In genomic region chr2:179440642-179441251, GRCh38 we compare ENCODE assay signal across 9 cellular contexts.
DNase-seq lines count a peak whose midpoint lies in the region; ATAC-seq and TF ChIP-seq lines count a peak whose summit lies in the region.
"Had no signal": no experiment of that assay in that cellular context is flagged by ENCODE, and none has a peak within 500 bp of the region (broad histone marks: within the 10 kb centered on the region; RNA-seq: fewer than 3 reads in every experiment).

No MANE protein-coding gene starts in this region.

- H3K27me3 Mint-ChIP-seq in activated T-helper 17 cell treated with anti-CD3 and anti-CD28 coated beads, Interleukin-2, amount 50 U/mL, for 72 hours: peaks cover 7% of the 10 kb centered on the region

- no peaks in the 10 kb centered on the region for H3K4me1 Mint-ChIP-seq in activated T-helper 17 cell treated with anti-CD3 and anti-CD28 coated beads, Interleukin-2, amount 50 U/mL, for 72 hours

- no peaks in the 10 kb centered on the region for H3K36me3 Mint-ChIP-seq in activated T-helper 17 cell treated with anti-CD3 and anti-CD28 coated beads, Interleukin-2, amount 50 U/mL, for 72 hours (ENCODE audit: low read depth)

- CTCF ChIA-PET in BJ (lab: Yijun Ruan, JAX): interaction anchor here (0.5 to 2.3 kb wide), 8 partner anchors 8 to 615 kb away, joined by 3 to 9 read pairs (median 3); no protein-coding TSS in a partner anchor

- TF ChIP-seq CTCF in BJ (IDR thresholded peaks at IDR 0.05; ENCODE audit: insufficient read depth, low read depth, low read length) (peak; percentile 43), VCaP (conservative IDR thresholded peaks at IDR 0.05) (peak; percentile 79), kidney epithelial cell (IDR thresholded peaks at IDR 0.05; ENCODE audit: insufficient read depth, low read length, poor library complexity, severe bottlenecking) (peak; percentile 46)

- H3K4me3 ChIP-seq in BJ (ENCODE audit: low read depth, low read length): no peak overlapping the region
- no peak overlapping the region for H3K4me3 ChIP-seq in kidney epithelial cell (ENCODE audit: low read depth, low read length)
- H3K4me3 ChIP-seq: lung had no signal

- H3K27ac Mint-ChIP-seq in activated T-helper 17 cell treated with anti-CD3 and anti-CD28 coated beads, Interleukin-2, amount 50 U/mL, for 72 hours: no peak overlapping the region

- no peak overlapping the region for H3K27ac ChIP-seq in VCaP

- H3K27me3 ChIP-seq in BJ (ENCODE audit: control insufficient read depth, insufficient read depth, low read length) (no peaks in the 10 kb centered on the region), kidney epithelial cell (ENCODE audit: control insufficient read depth, insufficient read depth, low read length) (no peaks in the 10 kb centered on the region)

- H3K9me3 Mint-ChIP-seq in activated T-helper 17 cell treated with anti-CD3 and anti-CD28 coated beads, Interleukin-2, amount 50 U/mL, for 72 hours: no peaks in the 10 kb centered on the region

- H3K4me3 Mint-ChIP-seq in activated T-helper 17 cell treated with anti-CD3 and anti-CD28 coated beads, Interleukin-2, amount 50 U/mL, for 72 hours: no peak overlapping the region

- ATAC-seq in GM18502 (IDR thresholded peaks at IDR 0.05; ENCODE audit: poor library complexity, unreplicated experiment) (peak; percentile 62), HG03045 (IDR thresholded peaks at IDR 0.05; ENCODE audit: unreplicated experiment) (no peak)
- ATAC-seq in activated T-helper 17 cell treated with anti-CD3 and anti-CD28 coated beads, Interleukin-2, amount 50 U/mL, for 72 hours (replicated peaks): no peak

- H3K36me3 ChIP-seq in BJ (ENCODE audit: control insufficient read depth, insufficient read depth, low read length) (no peaks in the 10 kb centered on the region), kidney epithelial cell (ENCODE audit: control insufficient read depth, insufficient read depth, low read length) (no peaks in the 10 kb centered on the region)

- POLR2A ChIA-PET in BJ (lab: Charles Lee): no interaction called here

- no peak for DNase-seq in BJ (ENCODE audit: low read depth)
- peak; percentile 78 to 87 for DNase-seq in Kasumi-1 (lab: John Stamatoyannopoulos, UW)
- DNase-seq in kidney epithelial cell (ENCODE audit: low read depth): no peak
- no peak for DNase-seq in activated CD4-positive, CD25-positive, alpha-beta regulatory T cell treated with anti-CD3 and anti-CD28 coated beads, Interleukin-2, amount 50 U/mL, for 72 hours

Comparison
In these comparisons a context has a peak if more than half of its experiments do, and no peak if none do; other contexts are left out.
1. DNase-seq: peak in Kasumi-1 (2 of 2); none in BJ (single experiment), kidney epithelial cell (single experiment) and activated CD4-positive, CD25-positive, alpha-beta regulatory T cell treated with anti-CD3 and anti-CD28 coated beads, Interleukin-2, amount 50 U/mL, for 72 hours (single experiment).
2. Peak in every context shown above with its lines, with median percentiles within 50 percentile points of each other: CTCF ChIP-seq.